8 cellular contexts compared by ENCODE assay signal in the genomic region with DNA sequence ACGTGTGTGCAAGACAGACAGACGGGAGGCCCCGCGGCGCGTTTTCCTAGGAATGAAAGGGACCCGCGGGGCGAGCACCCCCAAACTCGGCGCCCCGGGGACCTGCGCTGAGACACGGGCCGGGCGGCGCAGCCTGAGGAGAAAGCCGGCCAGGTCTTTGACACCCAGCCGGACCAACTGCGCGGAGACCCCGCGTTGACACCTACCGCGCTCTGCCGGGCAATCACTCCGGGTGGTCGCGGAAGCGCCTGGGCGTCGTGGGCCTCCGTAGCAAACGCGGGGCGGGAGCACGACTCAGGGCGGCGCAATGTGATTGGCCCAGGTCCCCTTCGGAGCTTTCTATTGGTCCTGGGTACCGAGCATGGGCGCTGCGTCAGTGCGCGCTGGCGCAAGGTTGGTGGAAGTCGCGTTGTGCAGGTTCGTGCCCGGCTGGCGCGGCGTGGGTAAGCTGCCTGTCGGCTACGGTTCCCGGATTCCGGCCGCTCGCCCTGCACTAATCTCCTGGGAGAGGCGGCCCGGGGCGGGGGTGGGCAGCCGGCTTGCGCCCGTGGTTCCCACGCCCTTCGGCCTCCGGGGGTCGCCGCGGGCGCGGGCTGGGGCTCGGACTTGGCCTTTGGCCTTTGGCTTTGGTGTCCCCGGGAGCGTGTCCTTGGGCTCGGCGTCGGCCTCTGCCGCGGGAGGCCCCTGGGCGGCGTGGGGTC. TPM values are rescaled to one million over a fixed set of nuclear protein-coding genes. Genes with fewer than 3 reads are reported as not detected.
DNase-seq lines count a peak whose midpoint lies in the region; ATAC-seq, FAIRE-seq and TF ChIP-seq lines count a peak whose summit lies in the region.

Gene FASTKD3, minus strand, starts transcription at position 259 of the 701 bp plus-strand sequence. CDS start 948 bp downstream, outside the sequence.
Gene MTRR, plus strand, starts transcription at position 376 of the 701 bp plus-strand sequence. CDS start 1,647 bp downstream, outside the sequence.

- WGBS in HepG2 (ENCODE audit: low lambda C conversion rate), result under 1% methylated on average over 17 of the region's 83 CpGs

- H3K9me3 ChIP-seq in BLaER1 treated with 17β-estradiol and CSF1 and Interleukin-3, amounts not matched to agents 10 nM and 100 nM (replicated peaks in 1 of 11), result no peaks in the 10 kb centered on the region
- H3K9me3 ChIP-seq in HepG2 (ENCODE audit: low read length), result no peaks in the 10 kb centered on the region

- peak; percentile 79 for FAIRE-seq in HepG2 (lab: Jason Lieb, UNC)

- POLR2A ChIA-PET in HepG2 (lab: Yijun Ruan, JAX), result interaction anchor here (0.9 to 2.1 kb wide), 5 partner anchors 9 to 588 kb away, joined by 3 to 18 read pairs (median 4); partner anchors contain the start of gene CFAP90

- H3K27ac ChIP-seq in BLaER1 treated with 17β-estradiol and CSF1 and Interleukin-3, amounts not matched to agents 10 nM and 100 nM, result peak within 1 kb of the TSS; percentile 83 to 91 (median 86)
- peak within 1 kb of the TSS; percentile 74 for H3K27ac ChIP-seq in HepG2 (ENCODE audit: extremely low read length, insufficient read depth, low read length)

- H3K27ac Mint-ChIP-seq in dendritic cell treated with granulocyte-macrophage colony-stimulating factor and Interleukin-4, amounts not matched to agents 40 ng/mL and 50 ng/mL, for 4 days, result peak within 1 kb of the TSS; percentile 82

- peaks cover 32 to 61% (median 47%) of the 10 kb centered on the region in 11 experiments; a peak in 21 of 22 replicates for H4K20me1 ChIP-seq in BLaER1 treated with 17β-estradiol and CSF1 and Interleukin-3, amounts not matched to agents 10 nM and 100 nM
- H4K20me1 ChIP-seq in HepG2 (ENCODE audit: insufficient read depth, low read length), result peaks cover 15% of the 10 kb centered on the region; the same call in 1 of the 2 replicates

- H3K36me3 Mint-ChIP-seq in dendritic cell treated with granulocyte-macrophage colony-stimulating factor and Interleukin-4, amounts not matched to agents 40 ng/mL and 50 ng/mL, for 4 days (ENCODE audit: low read depth), result peaks cover 69% of the 10 kb centered on the region

- peak; percentile 46; the same call in 1 of the 2 replicates for TF ChIP-seq RAD21 in HepG2 (CRISPR knock-in tag; IDR thresholded peaks at IDR 0.05)

- CTCF ChIA-PET in HepG2 (lab: Yijun Ruan, JAX; ENCODE audit: low intra/inter-chr PET ratio, low total read pairs), result no interaction called here

- TF ChIP-seq CTCF in HepG2 (CRISPR knock-in tag; IDR thresholded peaks at IDR 0.05), result no peak; the same call in 1 of the 2 replicates

- H3K4me1 Mint-ChIP-seq in dendritic cell treated with granulocyte-macrophage colony-stimulating factor and Interleukin-4, amounts not matched to agents 40 ng/mL and 50 ng/mL, for 4 days (ENCODE audit: low read depth), result peaks cover 61% of the 10 kb centered on the region

- peak within 1 kb of the TSS; percentile 83 to 96 (median 94) for H3K4me3 ChIP-seq in BLaER1 treated with 17β-estradiol and CSF1 and Interleukin-3, amounts not matched to agents 10 nM and 100 nM
- peak within 1 kb of the TSS; percentile 84 to 89 (median 87) for H3K4me3 ChIP-seq in HepG2 (replicated peaks in 1 of 3; ENCODE audit: insufficient read depth in 1 of 3, low read depth in 2 of 3, low read length in 3 of 3)

- no TSS peak for BruUV-seq in HepG2 (replicated peaks; lab: Mats Ljungman, UMichigan)

- H3K9ac ChIP-seq in BLaER1 treated with 17β-estradiol and CSF1 and Interleukin-3, amounts not matched to agents 10 nM and 100 nM, result peak within 1 kb of the TSS; percentile 88 to 94 (median 91)
- peak within 1 kb of the TSS; percentile 92 for H3K9ac ChIP-seq in HepG2 (ENCODE audit: insufficient read depth, low read depth, low read length)

- DNase-seq in NCI-H748 (lab: John Stamatoyannopoulos, UW; ENCODE audit: unreplicated experiment) (peak; percentile 99), HepG2 (ENCODE audit: low spot score) (peak; percentile 84)
- peak; percentile 86 for DNase-seq in activated CD4-positive, alpha-beta T cell treated with anti-CD3 and anti-CD28 coated beads, Interleukin-2, amount 50 U/mL, for 1 hour
- peak; percentile 89 for DNase-seq in stimulated activated CD4-positive, alpha-beta T cell treated with anti-CD3 and anti-CD28 coated beads, Interleukin-4, amount 100 ng/mL, for 1 hour

- H2AFZ ChIP-seq in HepG2 (ENCODE audit: low read length), result no peak within 1 kb of the TSS

- H3K36me3 ChIP-seq in BLaER1 treated with 17β-estradiol and CSF1 and Interleukin-3, amounts not matched to agents 10 nM and 100 nM, result peaks cover 16 to 67% (median 50%) of the 10 kb centered on the region in 11 experiments; a peak in 20 of 22 replicates
- H3K36me3 ChIP-seq in HepG2 (replicated peaks in 1 of 2; ENCODE audit: control insufficient read depth in 1 of 2, insufficient read depth in 2 of 2, low read length in 2 of 2), result peaks cover 0 to 36% of the 10 kb centered on the region in 2 experiments; a peak in 2 of 5 replicates

- peak; percentile 85 to 92 for TF ChIP-seq POLR2A in HepG2 (IDR thresholded peaks at IDR 0.05; ENCODE audit: insufficient read depth in 1 of 2, low read depth in 2 of 2, low read length in 2 of 2)

- H3K4me2 ChIP-seq in BLaER1 treated with 17β-estradiol and CSF1 and Interleukin-3, amounts not matched to agents 10 nM and 100 nM, result peak within 1 kb of the TSS; percentile 82 to 93 (median 89)
- peak within 1 kb of the TSS; percentile 82 for H3K4me2 ChIP-seq in HepG2 (ENCODE audit: low read depth, low read length)

- H3K9me3 Mint-ChIP-seq in dendritic cell treated with granulocyte-macrophage colony-stimulating factor and Interleukin-4, amounts not matched to agents 40 ng/mL and 50 ng/mL, for 4 days, result no peaks in the 10 kb centered on the region

- H3K79me2 ChIP-seq in HepG2 (ENCODE audit: insufficient read depth, low read length), result peaks cover 62% of the 10 kb centered on the region

- peaks cover 45 to 71% (median 64%) of the 10 kb centered on the region in 10 experiments for H3K4me1 ChIP-seq in BLaER1 treated with 17β-estradiol and CSF1 and Interleukin-3, amounts not matched to agents 10 nM and 100 nM
- H3K4me1 ChIP-seq in HepG2 (ENCODE audit: insufficient read depth, low read length), result peaks cover 59% of the 10 kb centered on the region

- in situ Hi-C loops in HepG2 (cut with HindIII; ENCODE audit: extremely low pct_ligation_motif_present, low pct_unique_long_range_greater_than_20kb), result no loop called here

- peak within 1 kb of the TSS; percentile 89 for H3K4me3 Mint-ChIP-seq in dendritic cell treated with granulocyte-macrophage colony-stimulating factor and Interleukin-4, amounts not matched to agents 40 ng/mL and 50 ng/mL, for 4 days

- intact Hi-C loops in dendritic cell treated with granulocyte-macrophage colony-stimulating factor and Interleukin-4, amounts not matched to agents 40 ng/mL and 50 ng/mL, for 4 days (cut with micrococcal nuclease), result loop anchor here (10.0 kb wide), 1 partner anchor 586 kb away; no protein-coding TSS in a partner anchor
- intact Hi-C loops in HepG2 (cut with micrococcal nuclease; ENCODE audit: unreplicated experiment), result loop anchor here (1.0 kb wide), 1 partner anchor 10 kb away; no protein-coding TSS in a partner anchor

- no peaks in the 10 kb centered on the region for H3K27me3 Mint-ChIP-seq in dendritic cell treated with granulocyte-macrophage colony-stimulating factor and Interleukin-4, amounts not matched to agents 40 ng/mL and 50 ng/mL, for 4 days

- ATAC-seq in GM19351 (IDR thresholded peaks at IDR 0.05; ENCODE audit: unreplicated experiment) (peak; percentile 91), HG03521 (IDR thresholded peaks at IDR 0.05; ENCODE audit: unreplicated experiment) (peak; percentile 97), HepG2 (peak; percentile 100)

- H3K27me3 ChIP-seq in BLaER1 treated with 17β-estradiol and CSF1 and Interleukin-3, amounts not matched to agents 10 nM and 100 nM, result no peaks in the 10 kb centered on the region
- no peaks in the 10 kb centered on the region; a peak in 1 of 5 replicates for H3K27me3 ChIP-seq in HepG2 (ENCODE audit: control insufficient read depth in 1 of 2, insufficient read depth in 2 of 2, low read length in 2 of 2)

- no peak for TF ChIP-seq EP300 in HepG2 (IDR thresholded peaks at IDR 0.05; ENCODE audit: low read depth in 2 of 2, low read length in 2 of 2)
- TF ChIP-seq EP300 in HepG2 (CRISPR knock-in tag; IDR thresholded peaks at IDR 0.05; ENCODE audit: borderline replicate concordance), result no peak

RNA-seq across cellular contexts. Expression of gene FASTKD3, which starts in this region (rescaled TPM):
- 17.8 and 24.8 TPM in 2 replicates for total RNA-seq in HepG2 (2016; rRNA removed; fragmentation: Illumina TruSeq; extraction: Trizol)
- 7.2 and 7.8 TPM in 2 replicates for total RNA-seq in HepG2 (2016; cell fraction: cytosol; rRNA removed; fragmentation: Illumina TruSeq; extraction: Trizol; ENCODE audit: low read depth)
- 16.7 and 28.2 TPM in 2 replicates for total RNA-seq in HepG2 (2016; cell fraction: insoluble cytoplasmic fraction; rRNA removed; fragmentation: Illumina TruSeq; extraction: Trizol)
- 8.9 and 14.9 TPM in 2 replicates for total RNA-seq in HepG2 (2016; cell fraction: membrane; rRNA removed; fragmentation: Illumina TruSeq; extraction: Trizol)
- 16.4 and 17.2 TPM in 2 replicates for total RNA-seq in HepG2 (2016; cell fraction: nucleus; rRNA removed; fragmentation: Illumina TruSeq; extraction: Trizol)
- polyA plus RNA-seq in HepG2 (2011; rRNA removed), result 6.3 and 6.9 TPM in 2 replicates
- polyA plus RNA-seq in HepG2 (2011; cell fraction: cytosol; rRNA removed), result 2.8 and 4.2 TPM in 2 replicates
- 4.9 and 9.0 TPM in 2 replicates for polyA plus RNA-seq in HepG2 (2011; cell fraction: nucleus; rRNA removed)
- 6.8 and 8.0 TPM in 2 replicates for polyA plus RNA-seq in HepG2 (2012)
- 2.4 and 3.0 TPM in 2 replicates for polyA plus RNA-seq in HepG2 (2016; cell fraction: cytosol; fragmentation: Illumina TruSeq; extraction: Trizol; ENCODE audit: low read depth)
- 21.6 and 23.1 TPM in 2 replicates for polyA plus RNA-seq in HepG2 (2016; cell fraction: insoluble cytoplasmic fraction; fragmentation: Illumina TruSeq; extraction: Trizol; ENCODE audit: low read depth)
- 4.2 and 4.6 TPM in 2 replicates for polyA plus RNA-seq in HepG2 (2016; cell fraction: membrane; fragmentation: Illumina TruSeq; extraction: Trizol; ENCODE audit: low read depth)
- 23.7 and 30.6 TPM in 2 replicates for polyA plus RNA-seq in HepG2 (2016; cell fraction: nucleus; fragmentation: Illumina TruSeq; extraction: Trizol; ENCODE audit: insufficient read depth, low read depth)
- 1.4 and 11.6 TPM in 2 replicates for polyA minus RNA-seq in HepG2 (2011; rRNA and poly(A)+ RNA removed; ENCODE audit: low replicate concordance)
- polyA minus RNA-seq in HepG2 (2011; cell fraction: cytosol; rRNA and poly(A)+ RNA removed), result 3.3 and 3.9 TPM in 2 replicates
- 12.0 and 15.3 TPM in 2 replicates for polyA minus RNA-seq in HepG2 (2011; cell fraction: nucleus; rRNA and poly(A)+ RNA removed)

RNA-seq across cellular contexts. Expression of gene MTRR, which starts in this region (rescaled TPM):
- 39.2 and 43.1 TPM in 2 replicates for total RNA-seq in HepG2 (2016; rRNA removed; fragmentation: Illumina TruSeq; extraction: Trizol)
- total RNA-seq in HepG2 (2016; cell fraction: cytosol; rRNA removed; fragmentation: Illumina TruSeq; extraction: Trizol; ENCODE audit: low read depth), result 9.6 and 9.7 TPM in 2 replicates
- total RNA-seq in HepG2 (2016; cell fraction: insoluble cytoplasmic fraction; rRNA removed; fragmentation: Illumina TruSeq; extraction: Trizol), result 44.7 and 46.0 TPM in 2 replicates
- 19.2 TPM in 2 replicates for total RNA-seq in HepG2 (2016; cell fraction: membrane; rRNA removed; fragmentation: Illumina TruSeq; extraction: Trizol)
- 73.8 and 83.7 TPM in 2 replicates for total RNA-seq in HepG2 (2016; cell fraction: nucleus; rRNA removed; fragmentation: Illumina TruSeq; extraction: Trizol)
- 53.9 and 59.2 TPM in 2 replicates for polyA plus RNA-seq in HepG2 (2011; rRNA removed)
- 24.6 and 29.6 TPM in 2 replicates for polyA plus RNA-seq in HepG2 (2011; cell fraction: cytosol; rRNA removed)
- polyA plus RNA-seq in HepG2 (2011; cell fraction: nucleus; rRNA removed), result 76.6 and 78.8 TPM in 2 replicates
- 27.0 and 30.9 TPM in 2 replicates for polyA plus RNA-seq in HepG2 (2012)
- polyA plus RNA-seq in HepG2 (2016; cell fraction: cytosol; fragmentation: Illumina TruSeq; extraction: Trizol; ENCODE audit: low read depth), result 5.1 and 6.8 TPM in 2 replicates
- polyA plus RNA-seq in HepG2 (2016; cell fraction: insoluble cytoplasmic fraction; fragmentation: Illumina TruSeq; extraction: Trizol; ENCODE audit: low read depth), result 49.7 and 51.4 TPM in 2 replicates
- polyA plus RNA-seq in HepG2 (2016; cell fraction: membrane; fragmentation: Illumina TruSeq; extraction: Trizol; ENCODE audit: low read depth), result 15.2 and 18.8 TPM in 2 replicates
- polyA plus RNA-seq in HepG2 (2016; cell fraction: nucleus; fragmentation: Illumina TruSeq; extraction: Trizol; ENCODE audit: insufficient read depth, low read depth), result 66.9 and 74.7 TPM in 2 replicates
- polyA minus RNA-seq in HepG2 (2011; rRNA and poly(A)+ RNA removed; ENCODE audit: low replicate concordance), result 87.7 and 260 TPM in 2 replicates
- 25.6 and 30.9 TPM in 2 replicates for polyA minus RNA-seq in HepG2 (2011; cell fraction: cytosol; rRNA and poly(A)+ RNA removed)
- 211 and 212 TPM in 2 replicates for polyA minus RNA-seq in HepG2 (2011; cell fraction: nucleus; rRNA and poly(A)+ RNA removed)

Comparison
In these comparisons a context has a peak if more than half of its experiments do, and no peak if none do; other contexts are left out.
1. Peak in every context shown above with its lines: DNase-seq, ATAC-seq, H3K4me3 ChIP-seq and H3K27ac ChIP-seq.